24 cellular contexts compared by ENCODE assay signal in the genomic region with DNA sequence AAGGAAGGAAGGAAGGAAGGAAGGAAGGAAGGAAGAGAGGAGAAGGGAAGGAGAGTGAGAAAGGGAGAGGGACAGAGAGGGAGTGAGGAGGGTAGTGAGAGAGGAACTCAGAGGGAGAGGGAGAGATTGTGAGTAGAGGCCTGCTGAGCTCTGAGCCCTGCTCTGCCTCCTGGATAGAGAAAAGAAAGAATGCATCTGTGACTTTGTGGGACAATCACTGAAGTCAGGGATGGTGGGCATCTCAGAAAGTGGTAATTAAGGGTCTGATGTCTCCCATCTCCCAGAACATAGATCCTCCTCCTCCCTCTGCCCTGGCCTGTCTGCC.
DNase-seq lines count a peak whose midpoint lies in the region; FAIRE-seq and TF ChIP-seq lines count a peak whose summit lies in the region.
"Had no signal": no experiment of that assay in that cellular context is flagged by ENCODE, and none has a peak within 500 bp of the region (broad histone marks: within the 10 kb centered on the region; RNA-seq: fewer than 3 reads in every experiment).

No MANE protein-coding gene starts in this region.

- intact Hi-C loops in A673 (cut with micrococcal nuclease; ENCODE audit: unreplicated experiment) = loop anchor here (1.0 kb wide), 1 partner anchor 323 kb away; no protein-coding TSS in a partner anchor

- H2BK15ac ChIP-seq in H1 (ENCODE audit: low read length) = no peak overlapping the region
- H2BK15ac ChIP-seq in mesendoderm (replicated peaks; ENCODE audit: low read depth) = no peak overlapping the region

- no peak overlapping the region for H4K5ac ChIP-seq in H1 (ENCODE audit: insufficient read length, low read depth, low read length)
- H4K5ac ChIP-seq in mesendoderm (ENCODE audit: low read length) = no peak overlapping the region

- TF ChIP-seq CTCF in A673 (conservative IDR thresholded peaks at IDR 0.05; ENCODE audit: low read depth, low read length) = no peak
- TF ChIP-seq CTCF in H1 (IDR thresholded peaks at IDR 0.05; ENCODE audit: control extremely low read depth in 1 of 3, insufficient read depth in 1 of 3, low read depth in 1 of 3, low read length in 3 of 3) = no peak

- H3K9me3 ChIP-seq in A673 (ENCODE audit: low read depth, low read length, poor library complexity, severe bottlenecking) (no peaks in the 10 kb centered on the region), SJCRH30 (replicated peaks) (no peaks in the 10 kb centered on the region), H1 (ENCODE audit: insufficient read depth in 2 of 2, low read depth in 1 of 2, low read length in 1 of 2) (no peaks in the 10 kb centered on the region)

- TF ChIP-seq EP300 in H1 (IDR thresholded peaks at IDR 0.05; ENCODE audit: borderline replicate concordance in 1 of 2, low read depth in 2 of 2, low read length in 2 of 2) = no peak

- no peaks in the 10 kb centered on the region; the same call in 1 of the 2 replicates for H3K23me2 ChIP-seq in H1 (ENCODE audit: low read depth, low read length)

- no peak for FAIRE-seq in H1 (lab: Jason Lieb, UNC)
- FAIRE-seq: GM19239 had no signal

- H4K91ac ChIP-seq in H1 (replicated peaks; ENCODE audit: insufficient read length, low read length) = no peak overlapping the region

- H2BK120ac ChIP-seq in H1 (replicated peaks; ENCODE audit: low read depth, low read length) (no peak overlapping the region), mesendoderm (ENCODE audit: low read depth, low read length) (no peak overlapping the region)

- H3K79me2 ChIP-seq in H1 (ENCODE audit: control insufficient read depth in 1 of 2, insufficient read depth in 2 of 2, low read length in 2 of 2) = no peaks in the 10 kb centered on the region
- no peaks in the 10 kb centered on the region for H3K79me2 ChIP-seq in mesendoderm (ENCODE audit: control insufficient read depth, insufficient read depth, low read length)

- H3K79me1 ChIP-seq in H1 (ENCODE audit: low read depth, low read length) (no peaks in the 10 kb centered on the region), mesendoderm (ENCODE audit: low read length) (no peaks in the 10 kb centered on the region)

- POLR2A ChIA-PET in A673 (lab: Charles Lee; ENCODE audit: low non-redundant PET) (no interaction called here), H1 (lab: Charles Lee; ENCODE audit: partially characterized antibody) (no interaction called here)

- no peaks in the 10 kb centered on the region for H4K20me1 ChIP-seq in H1 (replicated peaks in 1 of 2; ENCODE audit: control insufficient read depth in 1 of 2, insufficient read depth in 2 of 2, low read length in 2 of 2)

- H3K23ac ChIP-seq in H1 (ENCODE audit: insufficient read length) (no peak overlapping the region), mesendoderm (ENCODE audit: low read length) (no peak overlapping the region)

- H3K14ac ChIP-seq in H1 (ENCODE audit: insufficient read length) = no peak overlapping the region

- H3K4me3 ChIP-seq in A673 (ENCODE audit: low read depth, low read length, poor library complexity, severe bottlenecking) = no peak overlapping the region
- H3K4me3 ChIP-seq in SJCRH30 = no peak overlapping the region
- no peak overlapping the region for H3K4me3 ChIP-seq in H1 (ENCODE audit: extremely low read depth in 1 of 4, insufficient read depth in 2 of 4, low read depth in 3 of 4, low read length in 4 of 4)
- no peak overlapping the region for H3K4me3 ChIP-seq in mesendoderm (ENCODE audit: low read length)
- H3K4me3 ChIP-seq: PC-9 had no signal

- H3K27ac ChIP-seq in A673 (ENCODE audit: low read depth, low read length, poor library complexity, severe bottlenecking) (peak overlapping the region; percentile 56), SJCRH30 (0 out of 2 replicates have a peak overlapping the region, but pooled peaks have one; percentile 2), H1 (ENCODE audit: low read depth, low read length) (no peak overlapping the region), mesendoderm (ENCODE audit: low read depth, low read length) (no peak overlapping the region)
- H3K27ac ChIP-seq: 22Rv1, PC-9 had no signal

- H2BK5ac ChIP-seq in H1 (ENCODE audit: low read depth, low read length) (no peak overlapping the region), mesendoderm (ENCODE audit: low read length) (no peak overlapping the region)

- H3K4me2 ChIP-seq in H1 (ENCODE audit: insufficient read depth in 1 of 2, low read depth in 2 of 2, low read length in 2 of 2) = no peak overlapping the region
- no peak overlapping the region for H3K4me2 ChIP-seq in mesendoderm (ENCODE audit: low read length)
- H3K4me2 ChIP-seq: PC-9 had no signal

- H3K27me3 ChIP-seq in A673 (replicated peaks; ENCODE audit: insufficient read depth, low read depth, low read length, poor library complexity) (no peaks in the 10 kb centered on the region), SJCRH30 (no peaks in the 10 kb centered on the region), H1 (replicated peaks in 1 of 4; ENCODE audit: control insufficient read depth in 3 of 4, extremely low read depth in 1 of 4, insufficient read depth in 3 of 4, low read length in 3 of 4) (no peaks in the 10 kb centered on the region), mesendoderm (ENCODE audit: insufficient read depth, low read length, poor library complexity) (no peaks in the 10 kb centered on the region)

- H3K18ac ChIP-seq in H1 (ENCODE audit: extremely low read depth, low read length) = no peak overlapping the region
- H3K18ac ChIP-seq in mesendoderm (ENCODE audit: low read length) = no peak overlapping the region

- peak overlapping the region; percentile 70; the same call in 1 of the 2 replicates for H2AFZ ChIP-seq in H1 (ENCODE audit: low read length)
- H2AFZ ChIP-seq: PC-9 had no signal

- no peaks in the 10 kb centered on the region for H3K36me3 ChIP-seq in A673 (ENCODE audit: insufficient read depth, low read length, poor library complexity, severe bottlenecking)
- H3K36me3 ChIP-seq in SJCRH30 = no peaks in the 10 kb centered on the region
- H3K36me3 ChIP-seq in H1 (ENCODE audit: control insufficient read depth in 2 of 4, insufficient read depth in 4 of 4, low read length in 3 of 4) = no peaks in the 10 kb centered on the region
- no peaks in the 10 kb centered on the region for H3K36me3 ChIP-seq in mesendoderm (ENCODE audit: control insufficient read depth, insufficient read depth, low read length)

- no TSS peak for BruUV-seq in A673 (replicated peaks; lab: Mats Ljungman, UMichigan)

- DNase-seq in A673 (ENCODE audit: low spot score) (peak; percentile 72), SJCRH30 (no peak), H1 (ENCODE audit: low read depth in 1 of 2, low spot score in 2 of 2) (no peak), mesendoderm (peak; percentile 54), medulla oblongata (ENCODE audit: extremely low spot score) (no peak), LoVo (ENCODE audit: low spot score) (no peak), HUDEP-2 (lab: John Stamatoyannopoulos, UW; ENCODE audit: unreplicated experiment in 76 of 76) (no peak)
- no peak for DNase-seq in activated CD4-positive, alpha-beta T cell treated with anti-CD3 and anti-CD28 coated beads, Interleukin-2, amount 50 U/mL, for 4 hours
- DNase-seq: DMS153; DND-41; H7; HFFc6; NCI-H1105; NCI-H1436 treated with DMSO at 0.1 percent for 48 hours; NCI-H187 treated with DMSO at 0.1 percent for 48 hours; NCI-H2171 treated with DMSO at 0.1 percent for 48 hours; NCI-H446; NCI-H524 treated with DMSO at 0.1 percent for 48 hours; NCI-H774; NK-92 treated with Interleukin-12 subunit alpha and Interleukin-12 subunit beta, amount 100 ng/mL, for 24 hours; PC-9; Right ventricle myocardium superior had no signal

- H2AK5ac ChIP-seq in H1 (ENCODE audit: low read depth, low read length) = no peak overlapping the region
- no peak overlapping the region for H2AK5ac ChIP-seq in mesendoderm (ENCODE audit: low read length)

- CTCF ChIA-PET in A673 (lab: Charles Lee) (no interaction called here), H1 (lab: Charles Lee; ENCODE audit: partially characterized antibody) (interaction anchor here (0.6 to 1.6 kb wide), 2 partner anchors 30 to 84 kb away, joined by 3 read pairs; no protein-coding TSS in a partner anchor)

- TF ChIP-seq RAD21 in H1 (IDR thresholded peaks at IDR 0.05 in 1 of 2, conservative IDR thresholded peaks at IDR 0.05 in 1 of 2; ENCODE audit: low read depth in 2 of 2, low read length in 2 of 2) = no peak

- no peak for TF ChIP-seq POLR2A in H1 (IDR thresholded peaks at IDR 0.05; ENCODE audit: control extremely low read depth in 1 of 2, low read depth in 2 of 2, low read length in 2 of 2)

- H3K4me1 ChIP-seq in A673 (ENCODE audit: insufficient read depth, low read length, poor library complexity, severe bottlenecking) (peaks cover 34% of the 10 kb centered on the region), SJCRH30 (peaks cover 12% of the 10 kb centered on the region), H1 (replicated peaks in 1 of 4; ENCODE audit: control insufficient read depth in 3 of 4, insufficient read depth in 4 of 4, low read length in 3 of 4) (peaks cover 0 to 7% (median 2%) of the 10 kb centered on the region in 4 experiments; a peak in 3 of 7 replicates), mesendoderm (ENCODE audit: control insufficient read depth, low read depth, low read length) (peaks cover 4% of the 10 kb centered on the region)

- no peak overlapping the region for H3K4ac ChIP-seq in H1 (replicated peaks; ENCODE audit: insufficient read length, low read depth, low read length)
- H3K4ac ChIP-seq in mesendoderm (ENCODE audit: low read depth, low read length) = no peak overlapping the region

- no peak overlapping the region for H2BK20ac ChIP-seq in H1 (ENCODE audit: low read length)

- no peak overlapping the region for H2BK12ac ChIP-seq in H1 (ENCODE audit: low read depth, low read length)

- H3K9ac ChIP-seq in H1 (replicated peaks in 1 of 4; ENCODE audit: extremely low read depth in 1 of 4, low read depth in 3 of 4, low read length in 3 of 4) (no peak overlapping the region), mesendoderm (ENCODE audit: low read length) (no peak overlapping the region)

- H3K56ac ChIP-seq in H1 (replicated peaks; ENCODE audit: insufficient read length, low read depth, low read length) (no peak overlapping the region), mesendoderm (ENCODE audit: low read length) (peak overlapping the region; percentile 45)

- H4K8ac ChIP-seq in H1 (ENCODE audit: extremely low read depth, insufficient read depth, low read length) (no peak overlapping the region), mesendoderm (ENCODE audit: low read depth, low read length) (no peak overlapping the region)

TF ChIP-seq in H1, 55 proteins besides CTCF, POLR2A, EP300 and RAD21 (continues in another document):
- no peak for TF ChIP-seq TEAD4 (IDR thresholded peaks at IDR 0.05; ENCODE audit: low read depth, low read length)
- TF ChIP-seq, protein P1, sequence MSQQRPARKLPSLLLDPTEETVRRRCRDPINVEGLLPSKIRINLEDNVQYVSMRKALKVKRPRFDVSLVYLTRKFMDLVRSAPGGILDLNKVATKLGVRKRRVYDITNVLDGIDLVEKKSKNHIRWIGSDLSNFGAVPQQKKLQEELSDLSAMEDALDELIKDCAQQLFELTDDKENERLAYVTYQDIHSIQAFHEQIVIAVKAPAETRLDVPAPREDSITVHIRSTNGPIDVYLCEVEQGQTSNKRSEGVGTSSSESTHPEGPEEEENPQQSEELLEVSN (IDR thresholded peaks at IDR 0.05) = no peak
- TF ChIP-seq MAFK (IDR thresholded peaks at IDR 0.05; ENCODE audit: low read depth, low read length) = no peak
- TF ChIP-seq SIN3A (conservative IDR thresholded peaks at IDR 0.05 in 1 of 2, IDR thresholded peaks at IDR 0.05 in 1 of 2; ENCODE audit: low read depth in 1 of 2, low read length in 2 of 2) = no peak
- no peak for TF ChIP-seq BACH1 (IDR thresholded peaks at IDR 0.05; ENCODE audit: low read length)

Comparison
In these comparisons a context has a peak if more than half of its experiments do, and no peak if none do; other contexts are left out.
1. DNase-seq: peak in A673 (single experiment) and mesendoderm (single experiment); none in SJCRH30 (0 of 2), H1 (0 of 2), medulla oblongata (single experiment), LoVo (single experiment), HUDEP-2 (0 of 76) and activated CD4-positive, alpha-beta T cell treated with anti-CD3 and anti-CD28 coated beads, Interleukin-2, amount 50 U/mL, for 4 hours (0 of 2).
2. H3K27ac ChIP-seq: peak in A673 (single experiment) and SJCRH30 (single experiment); none in H1 (single experiment) and mesendoderm (single experiment).